Comparison of ENCODE assay signal across 17 cellular contexts in the genomic region with DNA sequence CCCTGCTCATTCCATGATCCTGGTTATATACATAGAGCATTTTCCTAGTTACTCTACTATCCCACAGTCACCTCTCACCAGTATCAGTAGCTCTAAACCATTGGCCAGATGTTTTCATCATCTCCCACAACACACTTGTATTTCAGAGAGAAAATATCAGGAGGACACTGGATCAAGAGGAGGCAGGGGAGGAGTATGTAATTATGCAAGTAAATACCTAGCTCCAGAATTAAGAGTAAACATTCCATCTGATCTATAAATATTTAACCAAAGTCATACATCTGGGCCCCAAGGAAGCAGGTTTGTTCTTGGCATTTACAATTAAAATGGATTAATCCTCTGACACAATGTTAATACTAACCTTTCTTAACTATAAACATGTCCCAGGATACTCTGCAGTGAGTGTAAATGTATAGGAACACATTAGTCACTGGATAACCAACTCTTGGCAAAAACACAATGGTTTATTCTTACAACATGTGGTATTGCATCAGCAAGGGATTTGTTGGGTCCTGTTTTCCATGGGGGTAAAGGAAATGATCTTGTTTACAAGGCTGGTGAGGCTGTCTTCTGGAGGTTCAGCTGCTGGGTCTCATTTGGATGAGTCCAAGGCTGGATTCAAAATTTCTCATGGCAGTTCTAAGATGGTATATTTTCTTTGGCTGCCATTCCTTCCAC.
A peak's percentile ranks its signal among the peaks of the same experiment; 100 is the strongest.
DNase-seq lines count a peak whose midpoint lies in the region; FAIRE-seq and TF ChIP-seq lines count a peak whose summit lies in the region.
"Had no signal": no experiment of that assay in that cellular context is flagged by ENCODE, and none has a peak within 500 bp of the region (broad histone marks: within the 10 kb centered on the region; RNA-seq: fewer than 3 reads in every experiment).

No MANE protein-coding gene starts in this region.

- no peaks in the 10 kb centered on the region for H3K79me2 ChIP-seq in endothelial cell of umbilical vein (ENCODE audit: control insufficient read depth, insufficient read depth, low read length)

- peak overlapping the region; percentile 82 for H3K27ac Mint-ChIP-seq in Calu3 (ENCODE audit: unreplicated experiment)
- H3K27ac Mint-ChIP-seq in activated naive CD8-positive, alpha-beta T cell treated with anti-CD3 and anti-CD28 coated beads for 36 hours = no peak overlapping the region
- H3K27ac Mint-ChIP-seq: naive thymus-derived CD8-positive, alpha-beta T cell; T-helper 1 cell treated with Interleukin-12 subunit alpha and Interleukin-12 subunit beta and Interleukin-4 antibody, amounts not matched to agents 30 μg/mL and 1 μg/mL, for 36 hours had no signal

- no peaks in the 10 kb centered on the region for H3K9me1 ChIP-seq in endothelial cell of umbilical vein (replicated peaks; ENCODE audit: control insufficient read depth, extremely low read depth, insufficient read depth, low read length)

- H3K27me3 Mint-ChIP-seq in Calu3 (ENCODE audit: unreplicated experiment) = no peaks in the 10 kb centered on the region
- peaks cover 12% of the 10 kb centered on the region for H3K27me3 Mint-ChIP-seq in activated naive CD8-positive, alpha-beta T cell treated with anti-CD3 and anti-CD28 coated beads for 36 hours

- no peak overlapping the region for H3K27ac ChIP-seq in endothelial cell of umbilical vein (ENCODE audit: insufficient read depth, low read depth, low read length)

- H3K4me3 ChIP-seq in endothelial cell of umbilical vein (replicated peaks in 1 of 3; ENCODE audit: insufficient read depth in 1 of 3, low read depth in 1 of 3, low read length in 3 of 3) = no peak overlapping the region
- H3K4me3 ChIP-seq: lung had no signal

- H3K9me3 ChIP-seq in endothelial cell of umbilical vein (replicated peaks; ENCODE audit: control insufficient read depth, insufficient read depth, low read length) = no peaks in the 10 kb centered on the region

- no peaks in the 10 kb centered on the region for H4K20me1 ChIP-seq in endothelial cell of umbilical vein (replicated peaks; ENCODE audit: control insufficient read depth, extremely low read depth, insufficient read depth, low read length)

- dilution Hi-C loops in endothelial cell of umbilical vein (cut with MboI; ENCODE audit: extremely low pct_ligation_motif_present, low sequenced_read_pairs) = no loop called here

- peaks cover 23% of the 10 kb centered on the region for H3K4me1 Mint-ChIP-seq in Calu3 (ENCODE audit: low read depth, unreplicated experiment)
- H3K4me1 Mint-ChIP-seq in activated naive CD8-positive, alpha-beta T cell treated with anti-CD3 and anti-CD28 coated beads for 36 hours = no peaks in the 10 kb centered on the region
- H3K4me1 Mint-ChIP-seq: naive thymus-derived CD8-positive, alpha-beta T cell had no signal

- H3K36me3 Mint-ChIP-seq in Calu3 (ENCODE audit: insufficient read depth, unreplicated experiment) = peaks cover 7% of the 10 kb centered on the region
- no peaks in the 10 kb centered on the region for H3K36me3 Mint-ChIP-seq in activated naive CD8-positive, alpha-beta T cell treated with anti-CD3 and anti-CD28 coated beads for 36 hours
- H3K36me3 Mint-ChIP-seq: naive thymus-derived CD8-positive, alpha-beta T cell had no signal

- H3K9me3 Mint-ChIP-seq in Calu3 (ENCODE audit: low read depth, unreplicated experiment) = no peaks in the 10 kb centered on the region
- H3K9me3 Mint-ChIP-seq in activated naive CD8-positive, alpha-beta T cell treated with anti-CD3 and anti-CD28 coated beads for 36 hours = no peaks in the 10 kb centered on the region
- H3K9me3 Mint-ChIP-seq: T-helper 1 cell treated with Interleukin-12 subunit alpha and Interleukin-12 subunit beta and Interleukin-4 antibody, amounts not matched to agents 30 μg/mL and 1 μg/mL, for 36 hours had no signal

- no TSS peak for BruUV-seq in Calu3 (replicated peaks; lab: Mats Ljungman, UMichigan)
- BruUV-seq in endothelial cell of umbilical vein (replicated peaks; lab: Mats Ljungman, UMichigan) = no TSS peak

- FAIRE-seq in endothelial cell of umbilical vein (lab: Jason Lieb, UNC) = peak; percentile 31

- intact Hi-C loops in Calu3 (cut with micrococcal nuclease; ENCODE audit: unreplicated experiment) = no loop called here
- intact Hi-C loops in endothelial cell of umbilical vein (cut with micrococcal nuclease) = no loop called here

- TF ChIP-seq CTCF in Calu3 (IDR thresholded peaks at IDR 0.05; ENCODE audit: unreplicated experiment) (no peak), endothelial cell of umbilical vein (IDR thresholded peaks at IDR 0.05; ENCODE audit: extremely low read depth in 1 of 2, insufficient read depth in 1 of 2, low read depth in 1 of 2, low read length in 2 of 2) (no peak), GM13976 (IDR thresholded peaks at IDR 0.05; ENCODE audit: borderline replicate concordance, control extremely low read depth, extremely low read depth, insufficient read depth, missing control alignments) (no peak)

- no peak for TF ChIP-seq POLR2A in endothelial cell of umbilical vein (IDR thresholded peaks at IDR 0.05; ENCODE audit: low read depth, low read length)

- CTCF ChIA-PET in Calu3 (lab: Charles Lee) = interaction anchor here (1.2 kb wide), 1 partner anchor 37 kb away, joined by 5 read pairs; no protein-coding TSS in a partner anchor
- CTCF ChIA-PET in endothelial cell of umbilical vein (lab: Charles Lee) = no interaction called here

- H3K4me2 ChIP-seq in endothelial cell of umbilical vein (ENCODE audit: insufficient read depth, low read length) = no peak overlapping the region

- H2AFZ ChIP-seq in endothelial cell of umbilical vein (ENCODE audit: low read depth, low read length) = no peak overlapping the region

- H3K9ac ChIP-seq in endothelial cell of umbilical vein (replicated peaks; ENCODE audit: extremely low read depth, insufficient read depth, low read length) = no peak overlapping the region

- no peaks in the 10 kb centered on the region for H3K27me3 ChIP-seq in endothelial cell of umbilical vein (ENCODE audit: control insufficient read depth in 2 of 2, insufficient read depth in 2 of 2, low read length in 2 of 2)

- POLR2A ChIA-PET in endothelial cell of umbilical vein (lab: Charles Lee) = no interaction called here

- H3K4me3 Mint-ChIP-seq in Calu3 (ENCODE audit: low read depth, unreplicated experiment) = no peak overlapping the region
- H3K4me3 Mint-ChIP-seq in activated naive CD8-positive, alpha-beta T cell treated with anti-CD3 and anti-CD28 coated beads for 36 hours = no peak overlapping the region
- H3K4me3 Mint-ChIP-seq: naive thymus-derived CD8-positive, alpha-beta T cell; T-helper 1 cell treated with Interleukin-12 subunit alpha and Interleukin-12 subunit beta and Interleukin-4 antibody, amounts not matched to agents 30 μg/mL and 1 μg/mL, for 36 hours had no signal

- DNase-seq in Calu3 = no peak
- DNase-seq in MV-4-11 (lab: John Stamatoyannopoulos, UW) = peak; percentile 5
- DNase-seq in endothelial cell of umbilical vein (ENCODE audit: low read depth, low spot score) = peak; percentile 14
- peak; percentile 5 to 63 for DNase-seq in lung microvascular endothelial cell (ENCODE audit: low read depth in 2 of 2)
- DNase-seq in activated naive CD4-positive, alpha-beta T cell treated with Interleukin-2 at 50 U/mL for 16 hours = no peak
- DNase-seq in activated naive CD8-positive, alpha-beta T cell treated with anti-CD3 and anti-CD28 coated beads for 36 hours = no peak
- DNase-seq in GM13976 (ENCODE audit: low spot score) = no peak
- DNase-seq in GM19240 (ENCODE audit: insufficient read length, low spot score) = no peak
- DNase-seq: activated CD4-positive, CD25-positive, alpha-beta regulatory T cell; activated gamma-delta T cell treated with Interleukin-2 at 50 U/mL for 16 hours; AML-193; DMS79; naive thymus-derived CD8-positive, alpha-beta T cell; NCI-H1930; stimulated activated CD4-positive, alpha-beta T cell treated with anti-CD3 and anti-CD28 coated beads, Interleukin-15, amount 100 ng/mL, for 24 hours had no signal

- in situ Hi-C loops in GM13976 (cut with MboI; ENCODE audit: low sequenced_read_pairs, unreplicated experiment) = no loop called here

- H3K36me3 ChIP-seq in endothelial cell of umbilical vein (ENCODE audit: control insufficient read depth in 2 of 2, extremely low read depth in 1 of 2, insufficient read depth in 2 of 2, low read length in 2 of 2) = no peaks in the 10 kb centered on the region

- no peaks in the 10 kb centered on the region for H3K4me1 ChIP-seq in endothelial cell of umbilical vein (ENCODE audit: control insufficient read depth, extremely low read depth, insufficient read depth, low read length)

TF ChIP-seq in endothelial cell of umbilical vein, 7 proteins besides CTCF, POLR2A, EP300 and RAD21:
- TF ChIP-seq GATA2 (IDR thresholded peaks at IDR 0.05; ENCODE audit: insufficient read depth, insufficient read length, low read depth, low read length) = no peak
- TF ChIP-seq, protein P1, sequence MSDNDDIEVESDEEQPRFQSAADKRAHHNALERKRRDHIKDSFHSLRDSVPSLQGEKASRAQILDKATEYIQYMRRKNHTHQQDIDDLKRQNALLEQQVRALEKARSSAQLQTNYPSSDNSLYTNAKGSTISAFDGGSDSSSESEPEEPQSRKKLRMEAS (IDR thresholded peaks at IDR 0.05; ENCODE audit: insufficient read depth, insufficient read length) = no peak
- TF ChIP-seq MYC (IDR thresholded peaks at IDR 0.05; ENCODE audit: low read depth, low read length) = no peak
- no peak for TF ChIP-seq EZH2 (IDR thresholded peaks at IDR 0.05; ENCODE audit: borderline replicate concordance, low read depth, low read length, severe bottlenecking)
- TF ChIP-seq POLR2AphosphoS5 (IDR thresholded peaks at IDR 0.05; ENCODE audit: insufficient read depth, low read depth, low read length) = no peak
- no peak for TF ChIP-seq FOS (IDR thresholded peaks at IDR 0.05; ENCODE audit: borderline replicate concordance, insufficient read depth, low read length)
- TF ChIP-seq JUN (IDR thresholded peaks at IDR 0.05; ENCODE audit: borderline replicate concordance, insufficient read depth, insufficient read length, low read depth) = no peak
TF ChIP-seq in endothelial cell of umbilical vein: peak in this region for 0.

Comparison
In these comparisons a context has a peak if more than half of its experiments do, and no peak if none do; other contexts are left out.
1. DNase-seq: peak in MV-4-11 (single experiment), endothelial cell of umbilical vein (single experiment) and lung microvascular endothelial cell (2 of 2); none in Calu3 (single experiment), activated naive CD4-positive, alpha-beta T cell treated with Interleukin-2 at 50 U/mL for 16 hours (single experiment), activated naive CD8-positive, alpha-beta T cell treated with anti-CD3 and anti-CD28 coated beads for 36 hours (single experiment), GM13976 (single experiment) and GM19240 (single experiment).